ENCODE assay signal across 1 cellular context in the genomic region with DNA sequence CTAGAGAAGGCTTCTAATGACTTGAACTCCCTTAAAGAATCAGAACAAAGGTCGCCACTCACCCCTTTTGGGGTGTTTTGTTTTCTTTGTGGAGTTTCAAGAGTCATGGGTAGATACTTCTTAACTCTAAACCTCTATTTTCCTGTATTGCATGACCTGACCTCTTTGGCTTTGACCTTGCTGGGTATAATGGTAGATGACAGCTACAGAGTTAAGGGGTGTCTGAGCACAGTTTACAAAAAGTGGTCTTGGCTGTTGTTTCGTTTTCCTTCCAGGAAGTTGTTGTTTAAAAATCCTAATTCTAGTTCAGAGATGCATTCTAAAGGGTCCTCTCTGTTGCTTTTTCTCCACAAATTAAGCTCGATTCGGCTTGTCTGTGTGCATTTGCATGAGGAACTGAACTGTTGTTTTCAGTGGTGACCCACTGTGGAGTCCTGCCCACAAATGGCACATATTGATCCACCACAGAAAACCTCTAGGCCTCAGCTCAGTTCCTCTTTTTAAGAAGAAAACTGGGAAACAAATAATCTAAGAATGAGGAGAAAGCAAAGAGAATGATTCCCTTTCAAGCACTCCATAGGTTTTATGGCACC.
TF ChIP-seq lines count a peak whose summit lies in the region.

No MANE protein-coding gene starts in this region.

TF ChIP-seq in A549, 52 proteins besides CTCF, POLR2A, EP300 and RAD21:
- TF ChIP-seq CBX8 (IDR thresholded peaks at IDR 0.05) = peak; percentile 64; the same call in 1 of the 2 replicates
